Comparison of ENCODE assay signal across 25 cellular contexts in the genomic region with DNA sequence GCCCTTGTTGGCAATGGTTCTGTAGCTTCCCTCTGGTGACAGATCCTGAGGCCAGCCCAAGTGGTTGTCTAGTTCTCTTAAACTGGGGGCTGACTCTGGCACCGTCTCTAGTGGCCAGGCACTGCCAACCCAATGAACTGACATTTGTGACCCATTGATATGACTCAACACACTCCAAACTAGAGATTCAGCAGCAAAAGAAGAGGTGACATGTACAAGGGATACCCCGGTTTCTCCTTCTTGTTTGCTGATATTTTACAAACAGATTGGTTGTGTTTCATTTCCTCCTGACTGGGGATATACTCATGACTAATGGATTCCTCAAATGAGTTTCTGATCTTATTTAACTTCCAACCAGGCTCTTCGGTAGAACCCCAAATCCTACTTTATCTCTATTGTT.
"Had no signal": no experiment of that assay in that cellular context is flagged by ENCODE, and none has a peak within 500 bp of the region (broad histone marks: within the 10 kb centered on the region; RNA-seq: fewer than 3 reads in every experiment).

No MANE protein-coding gene starts in this region.

- H3K36me3 Mint-ChIP-seq: immature natural killer cell, mesothelial cell of epicardium, naive B cell had no signal

- DNase-seq: activated CD4-positive, alpha-beta T cell treated with anti-CD3 and anti-CD28 coated beads, Interleukin-2, amount 50 U/mL, for 48 hours; activated CD8-positive, alpha-beta memory T cell treated with anti-CD3 and anti-CD28 coated beads, Interleukin-2, amount 50 U/mL, for 4 hours; activated gamma-delta T cell treated with Interleukin-2 at 50 U/mL for 16 hours; activated naive CD4-positive, alpha-beta T cell treated with anti-CD3 and anti-CD28 coated beads, Interleukin-2, amount 50 U/mL, for 16 hours; activated T-cell treated with anti-CD3 and anti-CD28 coated beads, Interleukin-2, amount 50 U/mL, for 24 hours; amygdala; cortex of kidney; foreskin fibroblast; heart left ventricle; hypothalamus; immature natural killer cell; kidney; left colon; naive B cell; pancreas; retina; small intestine; stimulated activated CD4-positive, alpha-beta T cell treated with anti-CD3 and anti-CD28 coated beads, Interleukin-4, amount 100 ng/mL, for 24 hours; stimulated activated CD8-positive, alpha-beta memory T cell treated with anti-CD3 and anti-CD28 coated beads, Interleukin-4, amount 100 ng/mL, for 48 hours; stimulated activated naive CD4-positive, alpha-beta T cell; T-helper 17 cell; T1000; tibial artery; upper lobe of right lung had no signal

- H3K27ac Mint-ChIP-seq: activated T-cell treated with anti-CD3 and anti-CD28 coated beads, Interleukin-2, amount 50 U/mL, for 24 hours; immature natural killer cell; mesothelial cell of epicardium; T-helper 17 cell had no signal

- H3K4me3 Mint-ChIP-seq: activated T-cell treated with anti-CD3 and anti-CD28 coated beads, Interleukin-2, amount 50 U/mL, for 24 hours; immature natural killer cell; mesothelial cell of epicardium; naive B cell; T-helper 17 cell had no signal

- H3K4me1 Mint-ChIP-seq: immature natural killer cell, naive B cell, T-helper 17 cell had no signal

- H3K9me3 Mint-ChIP-seq: activated T-cell treated with anti-CD3 and anti-CD28 coated beads, Interleukin-2, amount 50 U/mL, for 24 hours; immature natural killer cell; mesothelial cell of epicardium had no signal
